ENCODE assay signal across 1 cellular context in the genomic region with DNA sequence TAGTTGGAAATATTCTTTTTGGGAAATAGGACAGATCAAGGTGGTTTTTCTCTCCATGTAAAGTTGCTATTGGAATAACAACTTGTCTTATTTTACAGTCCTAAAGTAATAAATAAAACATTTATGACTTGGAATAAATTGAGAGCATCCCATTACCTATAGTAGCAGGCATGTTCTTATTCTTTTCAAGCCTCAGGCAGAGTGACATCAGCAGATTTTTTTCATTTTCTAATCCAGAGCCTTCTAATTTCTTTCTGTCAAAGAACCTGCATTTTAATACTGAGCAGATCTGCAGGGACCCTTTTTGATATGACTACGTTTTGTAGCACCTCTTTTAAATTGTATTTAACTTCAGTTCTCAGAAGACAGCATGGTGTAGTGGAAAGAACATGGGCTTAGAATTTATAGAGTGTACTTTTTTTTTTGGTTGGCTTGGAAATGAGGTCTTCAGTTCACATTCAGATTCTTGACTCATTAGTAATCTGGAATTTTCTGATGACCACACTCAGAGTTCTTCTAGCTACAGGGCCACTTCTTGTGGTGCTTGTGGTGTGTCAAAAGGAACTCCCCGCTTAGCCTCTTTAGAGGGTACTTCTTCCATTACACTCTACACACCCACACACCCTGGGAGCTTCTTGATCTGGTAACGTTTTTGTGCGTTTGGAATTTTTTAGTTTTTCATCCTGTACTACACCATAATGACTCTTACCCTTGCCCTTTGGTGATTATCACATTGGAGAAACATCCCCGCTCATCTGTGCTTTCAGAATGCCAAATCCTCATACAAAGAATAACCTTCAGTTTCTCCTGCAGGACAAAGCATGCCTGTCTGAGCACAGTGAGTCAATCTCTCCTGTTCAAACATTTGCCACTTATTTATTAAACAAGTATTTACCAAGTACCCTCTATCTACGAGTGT.
TF ChIP-seq lines count a peak whose summit lies in the region.

No MANE protein-coding gene starts in this region.

TF ChIP-seq in A549, 52 proteins besides CTCF, POLR2A, EP300 and RAD21 (continued from another document):
- TF ChIP-seq, protein P1, sequence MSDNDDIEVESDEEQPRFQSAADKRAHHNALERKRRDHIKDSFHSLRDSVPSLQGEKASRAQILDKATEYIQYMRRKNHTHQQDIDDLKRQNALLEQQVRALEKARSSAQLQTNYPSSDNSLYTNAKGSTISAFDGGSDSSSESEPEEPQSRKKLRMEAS (IDR thresholded peaks at IDR 0.05): peak; percentile 57
- TF ChIP-seq, protein P2, sequence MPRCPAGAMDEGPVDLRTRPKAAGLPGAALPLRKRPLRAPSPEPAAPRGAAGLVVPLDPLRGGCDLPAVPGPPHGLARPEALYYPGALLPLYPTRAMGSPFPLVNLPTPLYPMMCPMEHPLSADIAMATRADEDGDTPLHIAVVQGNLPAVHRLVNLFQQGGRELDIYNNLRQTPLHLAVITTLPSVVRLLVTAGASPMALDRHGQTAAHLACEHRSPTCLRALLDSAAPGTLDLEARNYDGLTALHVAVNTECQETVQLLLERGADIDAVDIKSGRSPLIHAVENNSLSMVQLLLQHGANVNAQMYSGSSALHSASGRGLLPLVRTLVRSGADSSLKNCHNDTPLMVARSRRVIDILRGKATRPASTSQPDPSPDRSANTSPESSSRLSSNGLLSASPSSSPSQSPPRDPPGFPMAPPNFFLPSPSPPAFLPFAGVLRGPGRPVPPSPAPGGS (IDR thresholded peaks at IDR 0.05): no peak
- TF ChIP-seq ZC3H11A (IDR thresholded peaks at IDR 0.05): no peak
- TF ChIP-seq, protein P3, sequence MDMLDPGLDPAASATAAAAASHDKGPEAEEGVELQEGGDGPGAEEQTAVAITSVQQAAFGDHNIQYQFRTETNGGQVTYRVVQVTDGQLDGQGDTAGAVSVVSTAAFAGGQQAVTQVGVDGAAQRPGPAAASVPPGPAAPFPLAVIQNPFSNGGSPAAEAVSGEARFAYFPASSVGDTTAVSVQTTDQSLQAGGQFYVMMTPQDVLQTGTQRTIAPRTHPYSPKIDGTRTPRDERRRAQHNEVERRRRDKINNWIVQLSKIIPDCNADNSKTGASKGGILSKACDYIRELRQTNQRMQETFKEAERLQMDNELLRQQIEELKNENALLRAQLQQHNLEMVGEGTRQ (IDR thresholded peaks at IDR 0.05): no peak
- TF ChIP-seq CHD4 (IDR thresholded peaks at IDR 0.05; ENCODE audit: borderline replicate concordance): no peak
- TF ChIP-seq, protein P4, sequence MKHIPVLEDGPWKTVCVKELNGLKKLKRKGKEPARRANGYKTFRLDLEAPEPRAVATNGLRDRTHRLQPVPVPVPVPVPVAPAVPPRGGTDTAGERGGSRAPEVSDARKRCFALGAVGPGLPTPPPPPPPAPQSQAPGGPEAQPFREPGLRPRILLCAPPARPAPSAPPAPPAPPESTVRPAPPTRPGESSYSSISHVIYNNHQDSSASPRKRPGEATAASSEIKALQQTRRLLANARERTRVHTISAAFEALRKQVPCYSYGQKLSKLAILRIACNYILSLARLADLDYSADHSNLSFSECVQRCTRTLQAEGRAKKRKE (CRISPR knock-in tag; IDR thresholded peaks at IDR 0.05; ENCODE audit: low read depth): no peak
- TF ChIP-seq, protein P5, sequence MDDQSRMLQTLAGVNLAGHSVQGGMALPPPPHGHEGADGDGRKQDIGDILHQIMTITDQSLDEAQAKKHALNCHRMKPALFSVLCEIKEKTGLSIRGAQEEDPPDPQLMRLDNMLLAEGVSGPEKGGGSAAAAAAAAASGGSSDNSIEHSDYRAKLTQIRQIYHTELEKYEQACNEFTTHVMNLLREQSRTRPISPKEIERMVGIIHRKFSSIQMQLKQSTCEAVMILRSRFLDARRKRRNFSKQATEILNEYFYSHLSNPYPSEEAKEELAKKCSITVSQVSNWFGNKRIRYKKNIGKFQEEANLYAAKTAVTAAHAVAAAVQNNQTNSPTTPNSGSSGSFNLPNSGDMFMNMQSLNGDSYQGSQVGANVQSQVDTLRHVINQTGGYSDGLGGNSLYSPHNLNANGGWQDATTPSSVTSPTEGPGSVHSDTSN (IDR thresholded peaks at IDR 0.05): 0 out of 2 replicates have a peak, but pooled peaks have one; percentile 16
- TF ChIP-seq EHF (CRISPR knock-in tag; IDR thresholded peaks at IDR 0.05): no peak
- TF ChIP-seq KDM5A (IDR thresholded peaks at IDR 0.05): no peak
- TF ChIP-seq, protein P6, sequence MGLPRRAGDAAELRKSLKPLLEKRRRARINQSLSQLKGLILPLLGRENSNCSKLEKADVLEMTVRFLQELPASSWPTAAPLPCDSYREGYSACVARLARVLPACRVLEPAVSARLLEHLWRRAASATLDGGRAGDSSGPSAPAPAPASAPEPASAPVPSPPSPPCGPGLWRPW (IDR thresholded peaks at IDR 0.05): no peak
- no peak for TF ChIP-seq HOXA7 (CRISPR knock-in tag; IDR thresholded peaks at IDR 0.05)
- no peak for TF ChIP-seq TFCP2L1 (CRISPR knock-in tag; IDR thresholded peaks at IDR 0.05)
- no peak for TF ChIP-seq RARB (CRISPR knock-in tag; IDR thresholded peaks at IDR 0.05)
- TF ChIP-seq CEBPB (IDR thresholded peaks at IDR 0.05): peak in 1 of 2 experiments; percentile 10; a peak in 1 of 4 replicates
TF ChIP-seq in A549: peak in this region for 7.
